Comparison of ENCODE assay signal across 19 cellular contexts in the genomic region with DNA sequence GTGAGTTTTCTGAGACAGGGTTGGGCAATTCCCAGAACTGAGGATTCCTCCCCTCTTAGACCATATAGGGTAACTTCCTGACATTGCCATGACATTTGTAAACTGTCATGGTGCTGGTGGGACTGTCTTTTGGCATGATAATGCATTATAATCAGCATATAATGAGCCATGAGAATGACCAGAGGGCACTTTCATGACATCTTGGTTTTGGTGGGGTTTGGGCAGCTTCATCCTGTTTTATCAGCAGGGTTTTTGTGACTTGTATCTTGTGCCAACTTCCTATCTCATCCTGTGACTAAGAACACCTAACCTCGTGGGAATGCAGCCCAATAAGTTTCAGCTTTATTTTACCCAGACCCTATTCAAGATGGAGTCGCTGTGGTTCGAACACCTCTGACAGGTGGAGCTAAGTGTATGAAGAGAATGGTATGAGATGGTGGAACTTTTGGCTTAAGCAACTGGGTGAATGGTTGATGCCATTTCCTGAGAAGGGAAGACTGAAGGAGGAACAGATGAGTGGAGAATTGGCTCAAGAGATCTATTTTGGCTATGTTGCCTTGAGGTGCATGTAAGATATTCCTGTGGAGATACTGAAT.
"Had no signal": no experiment of that assay in that cellular context is flagged by ENCODE, and none has a peak within 500 bp of the region (broad histone marks: within the 10 kb centered on the region; RNA-seq: fewer than 3 reads in every experiment).

No MANE protein-coding gene starts in this region.

- DNase-seq: activated CD4-positive, alpha-beta T cell treated with anti-CD3 and anti-CD28 coated beads for 4 hours; activated CD4-positive, alpha-beta T cell treated with anti-CD3 and anti-CD28 coated beads, Interleukin-2, amount 50 U/mL, for 48 hours; activated naive CD4-positive, alpha-beta T cell; activated T-cell treated with anti-CD3 and anti-CD28 coated beads, Interleukin-2, amount 50 U/mL, for 72 hours; anterior cingulate cortex; body of pancreas; effector memory CD4-positive, alpha-beta T cell; gastrocnemius medialis; glutamatergic neuron; left cardiac atrium; natural killer cell; occipital lobe; stimulated activated CD4-positive, alpha-beta T cell treated with anti-CD3 and anti-CD28 coated beads, Interleukin-15, amount 100 ng/mL, for 24 hours; stimulated activated CD4-positive, alpha-beta T cell treated with anti-CD3 and anti-CD28 coated beads, Interleukin-2, amount 100 ng/mL, for 24 hours; stimulated activated naive B cell treated with anti-CD40 and anti-IgM and Interleukin-4, amounts not matched to agents 10 μg/mL and 1 μg/mL and 100 μg/mL, for 72 hours; stomach; tibial artery had no signal

- H3K4me3 Mint-ChIP-seq: activated T-cell treated with anti-CD3 and anti-CD28 coated beads, Interleukin-2, amount 50 U/mL, for 72 hours; natural killer cell; neural progenitor cell; stimulated activated naive B cell treated with anti-CD40 and anti-IgM and Interleukin-4, amounts not matched to agents 10 μg/mL and 1 μg/mL and 100 μg/mL, for 72 hours had no signal

- H3K27ac Mint-ChIP-seq: activated naive CD4-positive, alpha-beta T cell treated with anti-CD3 and anti-CD28 coated beads, Interleukin-2, amount 50 U/mL, for 72 hours; activated T-cell treated with anti-CD3 and anti-CD28 coated beads, Interleukin-2, amount 50 U/mL, for 72 hours; natural killer cell; neural progenitor cell; stimulated activated naive B cell treated with anti-CD40 and anti-IgM and Interleukin-4, amounts not matched to agents 10 μg/mL and 1 μg/mL and 100 μg/mL, for 72 hours had no signal

- H3K36me3 Mint-ChIP-seq: activated naive CD4-positive, alpha-beta T cell treated with anti-CD3 and anti-CD28 coated beads, Interleukin-2, amount 50 U/mL, for 72 hours; natural killer cell; neural progenitor cell; stimulated activated naive B cell treated with anti-CD40 and anti-IgM and Interleukin-4, amounts not matched to agents 10 μg/mL and 1 μg/mL and 100 μg/mL, for 72 hours had no signal

- H3K9me3 Mint-ChIP-seq: activated naive CD4-positive, alpha-beta T cell treated with anti-CD3 and anti-CD28 coated beads, Interleukin-2, amount 50 U/mL, for 72 hours; activated T-cell treated with anti-CD3 and anti-CD28 coated beads, Interleukin-2, amount 50 U/mL, for 72 hours; natural killer cell; neural progenitor cell had no signal

- H3K4me1 Mint-ChIP-seq: natural killer cell; neural progenitor cell; stimulated activated naive B cell treated with anti-CD40 and anti-IgM and Interleukin-4, amounts not matched to agents 10 μg/mL and 1 μg/mL and 100 μg/mL, for 72 hours had no signal
